Comparison of ENCODE assay signal across 10 cellular contexts in the genomic region with DNA sequence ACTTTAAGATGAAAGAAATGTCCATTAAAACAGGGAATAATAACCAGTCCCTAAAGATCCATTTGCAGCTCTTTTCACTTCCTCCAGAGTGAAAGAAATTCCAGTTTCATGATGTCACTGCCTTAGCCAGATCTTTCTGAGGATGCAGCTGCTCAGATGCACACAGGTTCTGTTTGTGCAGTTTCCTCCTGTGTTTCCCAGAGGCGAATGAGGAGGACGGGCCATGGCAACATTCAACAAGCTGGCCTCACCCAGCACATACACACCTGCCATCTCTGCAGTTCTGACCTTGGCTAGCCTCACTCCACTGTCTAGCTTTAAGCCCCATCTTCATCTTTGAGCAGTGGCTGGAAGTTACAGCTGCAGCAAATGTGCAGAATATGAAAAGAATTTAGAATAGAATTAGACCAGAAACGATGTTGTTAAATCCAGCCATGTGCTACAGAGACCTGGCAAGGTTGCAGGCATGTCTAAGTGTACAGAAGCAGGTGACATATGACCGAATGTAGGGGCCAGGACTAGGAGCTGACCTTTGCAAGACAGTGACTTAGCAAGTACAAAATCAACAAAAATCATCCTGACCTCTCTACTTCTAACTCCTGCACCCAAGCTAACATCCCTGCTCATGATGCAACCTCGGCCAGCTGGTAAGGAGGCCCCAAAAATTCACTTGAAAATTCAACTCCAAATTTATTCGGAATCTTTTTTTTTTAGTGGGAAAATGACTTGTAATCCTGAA. TPM values are rescaled to one million over a fixed set of nuclear protein-coding genes. Genes with fewer than 3 reads are reported as not detected.
A peak's percentile ranks its signal among the peaks of the same experiment; 100 is the strongest.
DNase-seq lines count a peak whose midpoint lies in the region; ATAC-seq and TF ChIP-seq lines count a peak whose summit lies in the region.
"Had no signal": no experiment of that assay in that cellular context is flagged by ENCODE, and none has a peak within 500 bp of the region (broad histone marks: within the 10 kb centered on the region; RNA-seq: fewer than 3 reads in every experiment).

No MANE protein-coding gene starts in this region.

- H3K36me3 ChIP-seq in mesodermal cell (ENCODE audit: control insufficient read depth, insufficient read depth, low read length) (no peaks in the 10 kb centered on the region), Karpas-422 (ENCODE audit: insufficient read depth, low read length) (no peaks in the 10 kb centered on the region)

- in situ Hi-C loops in ACHN (cut with HindIII; ENCODE audit: low pct_ligation_motif_present, low pct_unique_long_range_greater_than_20kb, low sequenced_read_pairs), result no loop called here

- CTCF ChIA-PET in activated CD4-positive, alpha-beta T cell treated with anti-CD3 and anti-CD28 coated beads for 36 hours (lab: Charles Lee), result interaction anchor here (0.7 to 1.5 kb wide), 3 partner anchors 9 to 385 kb away, joined by 3 read pairs; no protein-coding TSS in a partner anchor

- TF ChIP-seq RAD21 in Ishikawa (IDR thresholded peaks at IDR 0.05; ENCODE audit: low read depth), result no peak

- no peak overlapping the region for H3K4me2 ChIP-seq in Karpas-422 (ENCODE audit: low read depth, low read length, poor library complexity, severe bottlenecking)

- H3K9ac ChIP-seq in Karpas-422 (ENCODE audit: low read length), result no peak overlapping the region

- H3K27me3 Mint-ChIP-seq in activated CD4-positive, alpha-beta T cell treated with anti-CD3 and anti-CD28 coated beads for 36 hours, result no peaks in the 10 kb centered on the region
- H3K27me3 Mint-ChIP-seq: CD4-positive, alpha-beta T cell had no signal

- peak overlapping the region; percentile 80 for H3K27ac ChIP-seq in mesodermal cell (ENCODE audit: low read depth, low read length, severe bottlenecking)
- no peak overlapping the region for H3K27ac ChIP-seq in Karpas-422 (ENCODE audit: low read length)
- no peak overlapping the region for H3K27ac ChIP-seq in caudate nucleus (ENCODE audit: low read depth, low read length)

- no peak overlapping the region for H2AFZ ChIP-seq in Karpas-422 (ENCODE audit: low read length)

- peaks cover 20% of the 10 kb centered on the region for H3K4me1 ChIP-seq in mesodermal cell (ENCODE audit: control insufficient read depth, insufficient read depth, low read length, poor library complexity, severe bottlenecking)
- H3K4me1 ChIP-seq in Karpas-422 (ENCODE audit: low read length), result no peaks in the 10 kb centered on the region

- no peaks in the 10 kb centered on the region for H3K79me2 ChIP-seq in Karpas-422 (ENCODE audit: low read length)

- H3K9me3 Mint-ChIP-seq in activated CD4-positive, alpha-beta T cell treated with anti-CD3 and anti-CD28 coated beads for 36 hours (ENCODE audit: low read depth), result no peaks in the 10 kb centered on the region
- H3K9me3 Mint-ChIP-seq: CD4-positive, alpha-beta T cell; memory B cell had no signal

- H3K9me2 ChIP-seq in Karpas-422 (replicated peaks; ENCODE audit: insufficient read depth, low read length), result no peaks in the 10 kb centered on the region

- no peaks in the 10 kb centered on the region for H4K20me1 ChIP-seq in Karpas-422 (ENCODE audit: insufficient read depth, low read depth, low read length)

- no peaks in the 10 kb centered on the region for H3K36me3 Mint-ChIP-seq in activated CD4-positive, alpha-beta T cell treated with anti-CD3 and anti-CD28 coated beads for 36 hours (ENCODE audit: low read depth)
- H3K36me3 Mint-ChIP-seq: memory B cell had no signal

- POLR2A ChIA-PET in activated CD4-positive, alpha-beta T cell treated with anti-CD3 and anti-CD28 coated beads for 36 hours (lab: Charles Lee), result no interaction called here

- no peak for TF ChIP-seq EP300 in Ishikawa (IDR thresholded peaks at IDR 0.05; ENCODE audit: borderline replicate concordance)

- intact Hi-C loops in activated CD4-positive, alpha-beta T cell treated with anti-CD3 and anti-CD28 coated beads for 36 hours (cut with DNase I, micrococcal nuclease), result no loop called here

- peaks cover 8% of the 10 kb centered on the region for H3K9me3 ChIP-seq in mesodermal cell (ENCODE audit: control insufficient read depth, low read length)
- H3K9me3 ChIP-seq in Karpas-422 (ENCODE audit: low read length), result no peaks in the 10 kb centered on the region

- no peak for ATAC-seq in activated CD4-positive, alpha-beta T cell treated with anti-CD3 and anti-CD28 coated beads for 36 hours
- no peak for ATAC-seq in HG02870 (IDR thresholded peaks at IDR 0.05; ENCODE audit: unreplicated experiment)

- no peaks in the 10 kb centered on the region for H3K27me3 ChIP-seq in Karpas-422 (ENCODE audit: low read length)

- H3K4me1 Mint-ChIP-seq in activated CD4-positive, alpha-beta T cell treated with anti-CD3 and anti-CD28 coated beads for 36 hours, result no peaks in the 10 kb centered on the region

- DNase-seq in ACHN (peak; percentile 50), dedifferentiated amniotic fluid mesenchymal stem cell (ENCODE audit: extremely low spot score) (peak; percentile 53), Karpas-422 (no peak), caudate nucleus (lab: John Stamatoyannopoulos, UW) (no peak)
- no peak for DNase-seq in activated CD4-positive, alpha-beta T cell treated with anti-CD3 and anti-CD28 coated beads for 36 hours
- DNase-seq: CD4-positive, alpha-beta T cell had no signal

- WGBS in mesodermal cell (ENCODE audit: insufficient coverage in 2 of 2), 2 experiments, result 68 to 85% methylated on average over 4 of the region's 6 CpGs

- H3K4me3 Mint-ChIP-seq in activated CD4-positive, alpha-beta T cell treated with anti-CD3 and anti-CD28 coated beads for 36 hours, result no peak overlapping the region
- H3K4me3 Mint-ChIP-seq: CD4-positive, alpha-beta T cell; memory B cell had no signal

- no peak overlapping the region for H3K4me3 ChIP-seq in mesodermal cell (ENCODE audit: extremely low read depth, insufficient read depth, low read length, poor library complexity, severe bottlenecking)
- H3K4me3 ChIP-seq in Karpas-422 (ENCODE audit: low read length), result no peak overlapping the region

- H3K27ac Mint-ChIP-seq in activated CD4-positive, alpha-beta T cell treated with anti-CD3 and anti-CD28 coated beads for 36 hours, result no peak overlapping the region
- H3K27ac Mint-ChIP-seq: CD4-positive, alpha-beta T cell; memory B cell had no signal

TF ChIP-seq in Ishikawa, 13 proteins besides CTCF, POLR2A, EP300 and RAD21:
- TF ChIP-seq NFIC (IDR thresholded peaks at IDR 0.05) (no peak), TEAD4 (IDR thresholded peaks at IDR 0.05) (peak; percentile 63)

RNA-seq across cellular contexts. Expression of a gene that starts 35.0 kb away (rescaled TPM):
- polyA plus RNA-seq in mesodermal cell (2013, experiment 1 of 2), result 0.22 TPM
- not detected for polyA plus RNA-seq in mesodermal cell (2013, experiment 2 of 2)
- total RNA-seq in Karpas-422 (2014; rRNA removed; shearing (Covaris generic); ENCODE audit: low replicate concordance), result 0.48 TPM in 1 of 2 replicates, not detected in the other
- total RNA-seq in activated CD4-positive, alpha-beta T cell treated with anti-CD3 and anti-CD28 coated beads for 36 hours, result 10 to 100 TPM in 1 of 2 experiments, 1 to 10 TPM in 1; 8.8 to 10.2 TPM

Comparison
In these comparisons a context has a peak if more than half of its experiments do, and no peak if none do; other contexts are left out.
1. DNase-seq: peak in ACHN (single experiment) and dedifferentiated amniotic fluid mesenchymal stem cell (single experiment); none in Karpas-422 (single experiment), activated CD4-positive, alpha-beta T cell treated with anti-CD3 and anti-CD28 coated beads for 36 hours (single experiment) and caudate nucleus (0 of 61).